Comparison of ENCODE assay signal across 8 cellular contexts in genomic region chr13:72643339-72643989, GRCh38.
DNase-seq lines count a peak whose midpoint lies in the region; ATAC-seq and TF ChIP-seq lines count a peak whose summit lies in the region.

No MANE protein-coding gene starts in this region.

- H3K4me1 Mint-ChIP-seq in MCF 10A (ENCODE audit: insufficient read depth, unreplicated experiment), result peaks cover 2% of the 10 kb centered on the region

- ATAC-seq in HG03095 (IDR thresholded peaks at IDR 0.05; ENCODE audit: unreplicated experiment) (peak; percentile 48), SK-N-SH treated with all-trans-retinoic acid at 6 μM for 48 hours (peak; percentile 73)

- no peak overlapping the region for H3K4me3 ChIP-seq in breast epithelium

- POLR2A ChIA-PET in MCF 10A (lab: Yijun Ruan, JAX), result no interaction called here

- peaks cover 56% of the 10 kb centered on the region for H3K27me3 Mint-ChIP-seq in MCF 10A (ENCODE audit: insufficient read depth, unreplicated experiment)

- H3K27me3 ChIP-seq in breast epithelium, result no peaks in the 10 kb centered on the region

- CTCF ChIA-PET in MCF 10A (lab: Yijun Ruan, JAX), result interaction anchor here (0.6 to 1.6 kb wide), 22 partner anchors 9 to 1670 kb away, joined by 3 to 7 read pairs (median 4); no protein-coding TSS in a partner anchor

- H3K36me3 Mint-ChIP-seq in MCF 10A (ENCODE audit: insufficient read depth, unreplicated experiment), result no peaks in the 10 kb centered on the region

- no peaks in the 10 kb centered on the region for H3K9me3 Mint-ChIP-seq in MCF 10A (ENCODE audit: unreplicated experiment)

- no peaks in the 10 kb centered on the region for H3K4me1 ChIP-seq in breast epithelium

- no peak overlapping the region for H3K27ac Mint-ChIP-seq in MCF 10A (ENCODE audit: low read depth, unreplicated experiment)

- TF ChIP-seq CTCF in MCF 10A (IDR thresholded peaks at IDR 0.05; ENCODE audit: unreplicated experiment) (peak; percentile 67), breast epithelium (IDR thresholded peaks at IDR 0.05) (peak in 1 of 3 donors; percentile 18)

- intact Hi-C loops in MCF 10A (cut with micrococcal nuclease), result loop anchor here (1.0 to 10.0 kb wide), 2 partner anchors 53 to 1061 kb away; no protein-coding TSS in a partner anchor
- intact Hi-C loops in breast epithelium (cut with DNase I; ENCODE audit: low total_unique reads), result no loop called here

- no peaks in the 10 kb centered on the region for H3K9me3 ChIP-seq in breast epithelium

- H3K27ac ChIP-seq in breast epithelium, result no peak overlapping the region

- BruUV-seq in MCF 10A (replicated peaks; lab: Mats Ljungman, UMichigan), result no TSS peak

- no peak overlapping the region for H3K4me3 Mint-ChIP-seq in MCF 10A (ENCODE audit: unreplicated experiment)

- peak; percentile 59 for DNase-seq in MCF 10A (ENCODE audit: unreplicated experiment)
- no peak for DNase-seq in breast epithelium (ENCODE audit: low spot score in 2 of 2)
- peak; percentile 34 for DNase-seq in astrocyte of the hippocampus (ENCODE audit: low read depth, low spot score)
- peak; percentile 33 for DNase-seq in left kidney (ENCODE audit: low read depth, low spot score)
- peak; percentile 82 for DNase-seq in stimulated activated CD8-positive, alpha-beta memory T cell treated with anti-CD3 and anti-CD28 coated beads, Interleukin-4, amount 100 ng/mL, for 48 hours
- no peak for DNase-seq in occipital lobe (lab: John Stamatoyannopoulos, UW)

- no peaks in the 10 kb centered on the region for H3K36me3 ChIP-seq in breast epithelium

- TF ChIP-seq POLR2A in breast epithelium (IDR thresholded peaks at IDR 0.05), result no peak

TF ChIP-seq in SK-N-SH treated with all-trans-retinoic acid at 6 μM for 48 hours, 23 proteins besides CTCF, POLR2A, EP300 and RAD21:
- TF ChIP-seq ISL1 (CRISPR knock-in tag; IDR thresholded peaks at IDR 0.05), result no peak
- TF ChIP-seq SNAI2 (CRISPR knock-in tag; IDR thresholded peaks at IDR 0.05), result no peak
- no peak for TF ChIP-seq ZC3H10 (CRISPR knock-in tag; IDR thresholded peaks at IDR 0.05)
- no peak for TF ChIP-seq PPARA (CRISPR knock-in tag; IDR thresholded peaks at IDR 0.05; ENCODE audit: borderline replicate concordance)
- no peak for TF ChIP-seq ZNF565 (CRISPR knock-in tag; conservative IDR thresholded peaks at IDR 0.05; ENCODE audit: low read depth)
TF ChIP-seq in SK-N-SH treated with all-trans-retinoic acid at 6 μM for 48 hours: peak in this region for 0.

Comparison
In these comparisons a context has a peak if more than half of its experiments do, and no peak if none do; other contexts are left out.
1. DNase-seq: peak in MCF 10A (single experiment), astrocyte of the hippocampus (single experiment), left kidney (single experiment) and stimulated activated CD8-positive, alpha-beta memory T cell treated with anti-CD3 and anti-CD28 coated beads, Interleukin-4, amount 100 ng/mL, for 48 hours (single experiment); none in breast epithelium (0 of 2) and occipital lobe (single experiment).